ENCODE assay signal across 17 cellular contexts in the genomic region with DNA sequence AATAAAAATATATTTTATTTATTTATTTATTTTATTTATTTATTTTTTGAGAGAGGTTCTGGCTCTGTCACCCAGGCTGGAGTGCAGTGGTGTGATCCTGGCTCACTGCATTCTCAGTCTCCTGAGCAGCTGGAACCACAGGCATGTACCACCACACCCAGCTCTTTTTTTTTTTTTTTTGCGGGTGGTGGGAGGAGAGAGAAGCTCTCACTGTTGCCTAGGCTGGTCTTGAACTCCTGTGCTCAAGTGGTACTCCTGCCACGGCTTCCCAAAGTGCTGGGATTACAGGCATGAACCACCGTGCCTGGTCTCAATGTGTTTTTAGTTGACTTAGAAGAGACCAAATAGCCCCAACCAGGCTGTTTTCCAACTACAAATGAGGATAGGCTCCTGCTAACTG.
A peak's percentile ranks its signal among the peaks of the same experiment; 100 is the strongest.
DNase-seq lines count a peak whose midpoint lies in the region; ATAC-seq and TF ChIP-seq lines count a peak whose summit lies in the region.
"Had no signal": no experiment of that assay in that cellular context is flagged by ENCODE, and none has a peak within 500 bp of the region (broad histone marks: within the 10 kb centered on the region; RNA-seq: fewer than 3 reads in every experiment).

No MANE protein-coding gene starts in this region.

- H3K4me1 ChIP-seq in endodermal cell (ENCODE audit: control insufficient read depth, insufficient read depth, low read length) = no peaks in the 10 kb centered on the region
- H3K4me1 ChIP-seq in colonic mucosa = no peaks in the 10 kb centered on the region
- H3K4me1 ChIP-seq: HAP-1 had no signal

- peaks cover 12% of the 10 kb centered on the region for H3K9me3 Mint-ChIP-seq in activated CD4-positive, alpha-beta T cell treated with anti-CD3 and anti-CD28 coated beads, Interleukin-2, amount 10 ng/mL, durations not matched to agents 24 days and 14 days
- peaks cover 3% of the 10 kb centered on the region for H3K9me3 Mint-ChIP-seq in CD4-positive, alpha-beta T cell
- H3K9me3 Mint-ChIP-seq in activated CD4-positive, alpha-beta memory T cell treated with anti-CD3 and anti-CD28 coated beads for 36 hours = peaks cover 3% of the 10 kb centered on the region
- peaks cover 19% of the 10 kb centered on the region for H3K9me3 Mint-ChIP-seq in endodermal cell

- H3K27ac ChIP-seq in CD4-positive, alpha-beta T cell (ENCODE audit: low read depth, low read length) = no peak overlapping the region
- H3K27ac ChIP-seq in endodermal cell (ENCODE audit: low read depth, low read length) = no peak overlapping the region
- no peak overlapping the region for H3K27ac ChIP-seq in colonic mucosa

- ATAC-seq in CD4-positive, alpha-beta T cell (ENCODE audit: poor library complexity) = peak; percentile 15

- H3K27me3 ChIP-seq in CD4-positive, alpha-beta T cell (ENCODE audit: control insufficient read depth, insufficient read depth, low read length) = no peaks in the 10 kb centered on the region
- H3K27me3 ChIP-seq in endodermal cell (ENCODE audit: control insufficient read depth, insufficient read depth, low read length, poor library complexity, severe bottlenecking) (no peaks in the 10 kb centered on the region), colonic mucosa (no peaks in the 10 kb centered on the region)

- POLR2A ChIA-PET in CD4-positive, alpha-beta T cell (lab: Charles Lee) = interaction anchor here (0.6 to 4.4 kb wide), 9 partner anchors 10 to 410 kb away, joined by 3 to 29 read pairs (median 5); no protein-coding TSS in a partner anchor
- POLR2A ChIA-PET in activated CD4-positive, alpha-beta memory T cell treated with anti-CD3 and anti-CD28 coated beads for 36 hours (lab: Charles Lee) = interaction anchor here (0.6 kb wide), 1 partner anchor 377 kb away, joined by 3 read pairs; no protein-coding TSS in a partner anchor

- H3K27ac Mint-ChIP-seq in activated CD4-positive, alpha-beta T cell treated with anti-CD3 and anti-CD28 coated beads, Interleukin-2, amount 10 ng/mL, durations not matched to agents 24 days and 14 days = no peak overlapping the region
- H3K27ac Mint-ChIP-seq in CD4-positive, alpha-beta T cell = peak overlapping the region; percentile 77
- peak overlapping the region; percentile 36 for H3K27ac Mint-ChIP-seq in activated CD4-positive, alpha-beta memory T cell treated with anti-CD3 and anti-CD28 coated beads for 36 hours
- no peak overlapping the region for H3K27ac Mint-ChIP-seq in endodermal cell
- H3K27ac Mint-ChIP-seq: CD14-positive monocyte, IgD-negative memory B cell had no signal

- H3K27me3 Mint-ChIP-seq in activated CD4-positive, alpha-beta T cell treated with anti-CD3 and anti-CD28 coated beads, Interleukin-2, amount 10 ng/mL, durations not matched to agents 24 days and 14 days = peaks cover 4% of the 10 kb centered on the region
- no peaks in the 10 kb centered on the region for H3K27me3 Mint-ChIP-seq in CD4-positive, alpha-beta T cell
- H3K27me3 Mint-ChIP-seq in activated CD4-positive, alpha-beta memory T cell treated with anti-CD3 and anti-CD28 coated beads for 36 hours = no peaks in the 10 kb centered on the region
- peaks cover 3% of the 10 kb centered on the region for H3K27me3 Mint-ChIP-seq in endodermal cell (ENCODE audit: insufficient read depth)

- WGBS in endodermal cell (ENCODE audit: insufficient coverage in 1 of 2, insufficient read length in 1 of 2), 2 experiments = 90 to 100% methylated on average over 1 to 3 of the region's 3 CpGs

- CTCF ChIA-PET in CD4-positive, alpha-beta T cell (lab: Charles Lee) = interaction anchor here (0.6 to 4.5 kb wide), 3 partner anchors 33 to 1265 kb away, joined by 4 to 19 read pairs (median 12); no protein-coding TSS in a partner anchor
- CTCF ChIA-PET in activated CD4-positive, alpha-beta memory T cell treated with anti-CD3 and anti-CD28 coated beads for 36 hours (lab: Charles Lee) = interaction anchor here (0.6 to 1.1 kb wide), 2 partner anchors 33 to 176 kb away, joined by 4 read pairs; no protein-coding TSS in a partner anchor

- no peak for TF ChIP-seq CTCF in CD4-positive, alpha-beta T cell (IDR thresholded peaks at IDR 0.05)
- TF ChIP-seq CTCF in endodermal cell (conservative IDR thresholded peaks at IDR 0.05) = no peak
- TF ChIP-seq CTCF in colonic mucosa (IDR thresholded peaks at IDR 0.05) = no peak

- DNase-seq in activated CD4-positive, alpha-beta T cell treated with anti-CD3 and anti-CD28 coated beads, Interleukin-2, amount 10 ng/mL, durations not matched to agents 24 days and 14 days = peak; percentile 68
- DNase-seq in activated CD4-positive, alpha-beta T cell treated with anti-CD3 and anti-CD28 coated beads for 48 hours = no peak
- DNase-seq in CD4-positive, alpha-beta T cell = no peak
- no peak for DNase-seq in activated CD4-positive, alpha-beta memory T cell treated with anti-CD3 and anti-CD28 coated beads for 36 hours
- DNase-seq in endodermal cell (peak; percentile 15), KBM-7 (no peak), KG1 (lab: John Stamatoyannopoulos, UW) (no peak), colonic mucosa (no peak)
- DNase-seq: 8988T, DMS79 treated with DMSO at 0.1 percent for 48 hours, GDM1, NCI-H1436, NCI-H2029 treated with DMSO at 0.1 percent for 48 hours, NCI-H524 had no signal

- intact Hi-C loops in activated CD4-positive, alpha-beta T cell treated with anti-CD3 and anti-CD28 coated beads, Interleukin-2, amount 10 ng/mL, durations not matched to agents 24 days and 14 days (cut with micrococcal nuclease) = no loop called here
- intact Hi-C loops in CD4-positive, alpha-beta T cell (cut with DNase I, micrococcal nuclease) = loop anchor here (2.0 to 10.0 kb wide), 2 partner anchors 57 to 171 kb away; no protein-coding TSS in a partner anchor
- intact Hi-C loops in activated CD4-positive, alpha-beta memory T cell treated with anti-CD3 and anti-CD28 coated beads for 36 hours (cut with micrococcal nuclease) = no loop called here
- intact Hi-C loops in colonic mucosa (cut with DNase I) = no loop called here

- H3K9me3 ChIP-seq in CD4-positive, alpha-beta T cell (ENCODE audit: control insufficient read depth, low read length) = no peaks in the 10 kb centered on the region
- peaks cover 4% of the 10 kb centered on the region for H3K9me3 ChIP-seq in endodermal cell (ENCODE audit: control insufficient read depth, low read length)
- H3K9me3 ChIP-seq in colonic mucosa = no peaks in the 10 kb centered on the region
- H3K9me3 ChIP-seq: HAP-1 had no signal

- H3K9ac ChIP-seq in endodermal cell (ENCODE audit: extremely low read depth, low read length, poor library complexity, severe bottlenecking) = no peak overlapping the region
- no peak overlapping the region for H3K9ac ChIP-seq in colonic mucosa (ENCODE audit: low read depth in 2 of 2, low read length in 2 of 2)

- in situ Hi-C loops in KBM-7 (cut with MboI; ENCODE audit: low pct_unique_long_range_greater_than_20kb, low sequenced_read_pairs) = no loop called here

- H3K4me1 Mint-ChIP-seq in activated CD4-positive, alpha-beta T cell treated with anti-CD3 and anti-CD28 coated beads, Interleukin-2, amount 10 ng/mL, durations not matched to agents 24 days and 14 days = peaks cover 37% of the 10 kb centered on the region
- peaks cover 75% of the 10 kb centered on the region for H3K4me1 Mint-ChIP-seq in CD4-positive, alpha-beta T cell (ENCODE audit: low read depth)
- H3K4me1 Mint-ChIP-seq in activated CD4-positive, alpha-beta memory T cell treated with anti-CD3 and anti-CD28 coated beads for 36 hours (ENCODE audit: low read depth) = peaks cover 49% of the 10 kb centered on the region
- peaks cover 15% of the 10 kb centered on the region for H3K4me1 Mint-ChIP-seq in endodermal cell
- H3K4me1 Mint-ChIP-seq: IgD-negative memory B cell had no signal

- peaks cover 1% of the 10 kb centered on the region for H3K36me3 Mint-ChIP-seq in activated CD4-positive, alpha-beta T cell treated with anti-CD3 and anti-CD28 coated beads, Interleukin-2, amount 10 ng/mL, durations not matched to agents 24 days and 14 days (ENCODE audit: low read depth)
- H3K36me3 Mint-ChIP-seq in CD4-positive, alpha-beta T cell (ENCODE audit: low read depth) = no peaks in the 10 kb centered on the region
- no peaks in the 10 kb centered on the region for H3K36me3 Mint-ChIP-seq in activated CD4-positive, alpha-beta memory T cell treated with anti-CD3 and anti-CD28 coated beads for 36 hours
- H3K36me3 Mint-ChIP-seq in endodermal cell (ENCODE audit: low read depth) = no peaks in the 10 kb centered on the region
- H3K36me3 Mint-ChIP-seq: CD14-positive monocyte, IgD-negative memory B cell had no signal

- no peaks in the 10 kb centered on the region for H3K36me3 ChIP-seq in endodermal cell (ENCODE audit: control insufficient read depth, insufficient read depth, low read length)
- no peaks in the 10 kb centered on the region for H3K36me3 ChIP-seq in colonic mucosa
- H3K36me3 ChIP-seq: HAP-1 had no signal

- peak overlapping the region; percentile 68 for H3K4me3 Mint-ChIP-seq in activated CD4-positive, alpha-beta T cell treated with anti-CD3 and anti-CD28 coated beads, Interleukin-2, amount 10 ng/mL, durations not matched to agents 24 days and 14 days
- no peak overlapping the region for H3K4me3 Mint-ChIP-seq in CD4-positive, alpha-beta T cell
- no peak overlapping the region for H3K4me3 Mint-ChIP-seq in activated CD4-positive, alpha-beta memory T cell treated with anti-CD3 and anti-CD28 coated beads for 36 hours
- H3K4me3 Mint-ChIP-seq in endodermal cell = no peak overlapping the region
- H3K4me3 Mint-ChIP-seq: CD14-positive monocyte, IgD-negative memory B cell had no signal

- H3K4me3 ChIP-seq in endodermal cell (ENCODE audit: low read length) (no peak overlapping the region), colonic mucosa (no peak overlapping the region)
- H3K4me3 ChIP-seq: HAP-1 had no signal

Comparison
In these comparisons a context has a peak if more than half of its experiments do, and no peak if none do; other contexts are left out.
1. DNase-seq: peak in activated CD4-positive, alpha-beta T cell treated with anti-CD3 and anti-CD28 coated beads, Interleukin-2, amount 10 ng/mL, durations not matched to agents 24 days and 14 days (single experiment) and endodermal cell (single experiment); none in activated CD4-positive, alpha-beta T cell treated with anti-CD3 and anti-CD28 coated beads for 48 hours (single experiment), CD4-positive, alpha-beta T cell (0 of 10), activated CD4-positive, alpha-beta memory T cell treated with anti-CD3 and anti-CD28 coated beads for 36 hours (single experiment), KBM-7 (single experiment), KG1 (single experiment) and colonic mucosa (single experiment).
2. H3K27ac Mint-ChIP-seq: peak in CD4-positive, alpha-beta T cell (single experiment) and activated CD4-positive, alpha-beta memory T cell treated with anti-CD3 and anti-CD28 coated beads for 36 hours (single experiment); none in activated CD4-positive, alpha-beta T cell treated with anti-CD3 and anti-CD28 coated beads, Interleukin-2, amount 10 ng/mL, durations not matched to agents 24 days and 14 days (single experiment) and endodermal cell (single experiment).
3. intact Hi-C loops: an anchor here in CD4-positive, alpha-beta T cell (2.0 to 10.0 kb wide); none called in activated CD4-positive, alpha-beta T cell treated with anti-CD3 and anti-CD28 coated beads, Interleukin-2, amount 10 ng/mL, durations not matched to agents 24 days and 14 days, activated CD4-positive, alpha-beta memory T cell treated with anti-CD3 and anti-CD28 coated beads for 36 hours and colonic mucosa.